14 cellular contexts compared by ENCODE assay signal in the genomic region with DNA sequence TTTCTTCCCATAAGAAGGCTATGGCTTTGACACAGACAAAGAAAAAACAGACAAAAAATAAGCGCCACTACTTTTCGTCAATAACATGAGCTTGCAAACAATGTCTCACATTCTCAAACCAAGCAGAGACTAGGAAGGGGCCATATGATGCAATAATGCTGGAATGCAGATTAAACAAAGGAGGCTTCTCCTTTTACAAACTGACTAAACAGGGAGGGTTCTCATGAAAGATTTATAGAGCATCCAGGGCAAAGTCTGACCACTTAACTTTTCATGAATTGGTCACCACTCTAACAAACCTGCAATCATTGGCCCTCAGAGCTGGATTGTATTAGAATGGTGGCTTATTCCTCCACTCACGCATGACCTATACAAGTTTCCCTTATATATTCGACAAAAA.
DNase-seq lines count a peak whose midpoint lies in the region; ATAC-seq, FAIRE-seq and TF ChIP-seq lines count a peak whose summit lies in the region.
"Had no signal": no experiment of that assay in that cellular context is flagged by ENCODE, and none has a peak within 500 bp of the region (broad histone marks: within the 10 kb centered on the region; RNA-seq: fewer than 3 reads in every experiment).

No MANE protein-coding gene starts in this region.

- H2BK5ac ChIP-seq in H9 (ENCODE audit: insufficient read length, low read length): no peak overlapping the region

- WGBS in H9 (ENCODE audit: extremely low coverage, insufficient read length, low lambda C conversion rate): no CpG with 5 or more reads among the region's 4 CpGs
- WGBS in pancreas, 2 donors: 66 to 69% methylated on average over 4 of the region's 4 CpGs
- 79 to 86% methylated on average over 4 of the region's 4 CpGs for WGBS in thyroid gland, 2 donors

- no peaks in the 10 kb centered on the region for H3K79me1 ChIP-seq in H9 (ENCODE audit: insufficient read depth, low read depth, low read length, poor library complexity, severe bottlenecking)

- H3K27ac ChIP-seq in H9 (ENCODE audit: insufficient read length, low read depth, low read length): no peak overlapping the region
- no peak overlapping the region for H3K27ac ChIP-seq in RWPE1
- H3K27ac ChIP-seq in pancreas: no peak overlapping the region
- H3K27ac ChIP-seq in thyroid gland: no peak overlapping the region
- H3K27ac ChIP-seq: cardiac muscle cell, Peyer's patch had no signal

- no peak overlapping the region for H3K56ac ChIP-seq in H9 (ENCODE audit: insufficient read length, low read depth, low read length)

- H3K36me3 ChIP-seq in pancreas: no peaks in the 10 kb centered on the region
- no peaks in the 10 kb centered on the region for H3K36me3 ChIP-seq in thyroid gland
- H3K36me3 ChIP-seq: cardiac muscle cell, Peyer's patch had no signal

- intact Hi-C loops in pancreas (cut with DNase I) (no loop called here), thyroid gland (cut with DNase I) (no loop called here)

- H4K20me1 ChIP-seq in H9 (ENCODE audit: control insufficient read depth, insufficient read depth, insufficient read length): no peaks in the 10 kb centered on the region

- no peak for DNase-seq in H9
- peak; percentile 65 for DNase-seq in RWPE1 (ENCODE audit: low spot score)
- peak; percentile 63 for DNase-seq in fibroblast of peridontal ligament (ENCODE audit: extremely low read depth)
- DNase-seq in pancreas: no peak
- DNase-seq in thyroid gland: no peak
- DNase-seq in NCI-H128 (lab: John Stamatoyannopoulos, UW; ENCODE audit: unreplicated experiment): no peak
- DNase-seq: GDM1, NCI-H1092 treated with DMSO at 0.1 percent for 48 hours, Peyer's patch had no signal

- H2AK5ac ChIP-seq in H9 (ENCODE audit: insufficient read length, low read length): no peak overlapping the region

- ATAC-seq in pancreas (peak in 3 of 4 donors; percentile 35 to 60 (median 41)), HG03565 (IDR thresholded peaks at IDR 0.05; ENCODE audit: unreplicated experiment) (no peak), GM18498 (IDR thresholded peaks at IDR 0.05; ENCODE audit: unreplicated experiment) (no peak)
- ATAC-seq: stimulated activated effector memory CD8-positive, alpha-beta T cell treated with anti-CD3 and anti-CD28 coated beads, Interleukin-12 subunit alpha, Interleukin-12 subunit beta, amount 100 ng/mL, for 72 hours had no signal

- no peak overlapping the region for H3K18ac ChIP-seq in H9 (ENCODE audit: insufficient read length, low read depth, low read length)

- H3K4me3 ChIP-seq in pancreas: no peak overlapping the region
- no peak overlapping the region for H3K4me3 ChIP-seq in thyroid gland (replicated peaks in 1 of 3)
- H3K4me3 ChIP-seq: cardiac muscle cell, Peyer's patch had no signal

- POLR2A ChIA-PET in RWPE1 (lab: Yijun Ruan, JAX; ENCODE audit: low non-redundant PET): no interaction called here

- no peak overlapping the region for H2BK120ac ChIP-seq in H9 (ENCODE audit: low read depth, low read length, poor library complexity, severe bottlenecking)

- peak overlapping the region; percentile 46 to 90 (median 84); a peak in 6 of 7 replicates for H3K27ac Mint-ChIP-seq in H9

- peaks cover 0 to 5% (median 0%) of the 10 kb centered on the region in 3 experiments; a peak in 2 of 7 replicates for H3K36me3 Mint-ChIP-seq in H9 (ENCODE audit: insufficient read depth in 1 of 3, low read depth in 3 of 3)
- H3K36me3 Mint-ChIP-seq: stimulated activated effector memory CD8-positive, alpha-beta T cell treated with anti-CD3 and anti-CD28 coated beads, Interleukin-12 subunit alpha, Interleukin-12 subunit beta, amount 100 ng/mL, for 72 hours had no signal

- no peaks in the 10 kb centered on the region for H3K79me2 ChIP-seq in H9 (ENCODE audit: insufficient read depth, low read length)

- H3K4me3 Mint-ChIP-seq in H9: no peak overlapping the region
- H3K4me3 Mint-ChIP-seq: stimulated activated effector memory CD8-positive, alpha-beta T cell treated with anti-CD3 and anti-CD28 coated beads, Interleukin-12 subunit alpha, Interleukin-12 subunit beta, amount 100 ng/mL, for 72 hours had no signal

- H3K27me3 Mint-ChIP-seq in H9 (ENCODE audit: low read depth): no peaks in the 10 kb centered on the region

- H3K9me3 ChIP-seq in H9 (ENCODE audit: control insufficient read depth, low read depth, low read length) (no peaks in the 10 kb centered on the region), pancreas (no peaks in the 10 kb centered on the region), thyroid gland (no peaks in the 10 kb centered on the region)
- H3K9me3 ChIP-seq: Peyer's patch had no signal

- H3K23me2 ChIP-seq in H9 (ENCODE audit: insufficient read length, low read depth, low read length, poor library complexity, severe bottlenecking): no peaks in the 10 kb centered on the region

- no peaks in the 10 kb centered on the region for H3K27me3 ChIP-seq in H9 (ENCODE audit: insufficient read depth, low read length)
- no peaks in the 10 kb centered on the region for H3K27me3 ChIP-seq in pancreas
- no peaks in the 10 kb centered on the region for H3K27me3 ChIP-seq in thyroid gland
- H3K27me3 ChIP-seq: cardiac muscle cell, Peyer's patch had no signal

- no peak overlapping the region for H4K8ac ChIP-seq in H9 (replicated peaks; ENCODE audit: insufficient read length, low read depth, low read length)

- TF ChIP-seq CTCF in H9 (conservative IDR thresholded peaks at IDR 0.05) (no peak), RWPE1 (conservative IDR thresholded peaks at IDR 0.05; ENCODE audit: low read depth) (no peak), pancreas (IDR thresholded peaks at IDR 0.05) (no peak), thyroid gland (IDR thresholded peaks at IDR 0.05) (no peak)

- no peak overlapping the region for H3K4ac ChIP-seq in H9 (ENCODE audit: low read depth, low read length)

- no peak overlapping the region for H3K23ac ChIP-seq in H9 (ENCODE audit: insufficient read length, low read depth, low read length)

- peak overlapping the region; percentile 67 for H3T11ph ChIP-seq in H9 (ENCODE audit: low read length)

- FAIRE-seq in pancreas (lab: Jason Lieb, UNC): no peak
- FAIRE-seq: islet of Langerhans had no signal

- no peaks in the 10 kb centered on the region; a peak in 1 of 5 replicates for H3K9me3 Mint-ChIP-seq in H9

- H3K4me1 ChIP-seq in H9 (ENCODE audit: insufficient read depth, low read length) (peaks cover 5% of the 10 kb centered on the region; the same call in 1 of the 2 replicates), pancreas (peaks cover 0 to 9% (median 0%) of the 10 kb centered on the region in 3 donors), thyroid gland (peaks cover 0 to 4% of the 10 kb centered on the region in 2 donors)
- H3K4me1 ChIP-seq: Peyer's patch had no signal

- no peak overlapping the region for H2BK12ac ChIP-seq in H9 (ENCODE audit: insufficient read length, low read depth, low read length)

- peak overlapping the region; percentile 16 for H2AFZ ChIP-seq in H9 (ENCODE audit: low read length)

- no peak for TF ChIP-seq POLR2A in thyroid gland (IDR thresholded peaks at IDR 0.05)

- no peak overlapping the region for H2BK15ac ChIP-seq in H9 (ENCODE audit: low read depth, low read length)

- CTCF ChIA-PET in RWPE1 (lab: Yijun Ruan, JAX): no interaction called here

- H3K14ac ChIP-seq in H9 (ENCODE audit: insufficient read depth, low read length): no peak overlapping the region

- no peak overlapping the region for H3K4me2 ChIP-seq in H9 (ENCODE audit: insufficient read depth, insufficient read length, low read length)

- H4K91ac ChIP-seq in H9 (ENCODE audit: insufficient read length, low read depth, low read length): no peak overlapping the region

- peaks cover 11 to 17% of the 10 kb centered on the region in 2 experiments for H3K4me1 Mint-ChIP-seq in H9
- H3K4me1 Mint-ChIP-seq: stimulated activated effector memory CD8-positive, alpha-beta T cell treated with anti-CD3 and anti-CD28 coated beads, Interleukin-12 subunit alpha, Interleukin-12 subunit beta, amount 100 ng/mL, for 72 hours had no signal

- no peak overlapping the region for H4K5ac ChIP-seq in H9 (ENCODE audit: insufficient read length, low read depth, low read length)

- H2BK20ac ChIP-seq in H9 (ENCODE audit: low read depth, low read length, poor library complexity, severe bottlenecking): no peak overlapping the region

- no peak overlapping the region for H3K9ac ChIP-seq in H9 (ENCODE audit: extremely low read depth, insufficient read length, low read length)

Comparison
In these comparisons a context has a peak if more than half of its experiments do, and no peak if none do; other contexts are left out.
1. DNase-seq: peak in RWPE1 (single experiment) and fibroblast of peridontal ligament (single experiment); none in H9 (single experiment), pancreas (0 of 6), thyroid gland (0 of 2) and NCI-H128 (single experiment).
2. ATAC-seq: peak in pancreas (3 of 4); none in HG03565 (single experiment) and GM18498 (single experiment).